8 cellular contexts compared by ENCODE assay signal in the genomic region with DNA sequence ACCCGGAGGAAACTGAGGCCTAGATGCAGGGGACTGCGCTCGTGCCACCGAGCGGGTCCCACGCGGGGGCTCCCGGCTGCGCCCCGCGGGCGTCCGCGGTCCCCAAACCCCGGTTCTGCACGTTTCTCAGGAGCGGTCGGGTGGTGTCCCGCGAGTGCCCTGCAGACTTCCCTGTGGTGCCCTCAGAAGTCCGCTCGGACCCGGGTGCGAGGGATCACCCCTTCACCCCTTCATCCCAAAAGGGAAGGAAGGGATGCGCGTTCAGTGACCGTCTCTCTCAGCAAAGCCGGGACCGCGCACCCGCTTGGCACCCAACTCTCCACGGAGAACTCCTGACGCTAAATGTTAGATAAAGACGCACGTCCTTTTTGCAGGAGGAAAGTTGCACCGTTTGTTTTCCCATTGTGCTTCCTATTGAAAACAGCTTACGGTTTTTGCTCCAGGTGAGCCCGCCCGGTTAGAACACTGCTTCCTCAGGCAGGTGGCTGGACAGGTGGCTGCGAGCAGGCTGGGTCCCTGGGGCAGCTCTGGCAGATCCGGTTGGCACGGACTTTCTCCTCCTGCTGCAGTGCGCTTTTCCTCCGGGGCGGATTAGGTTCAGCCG. TPM values are rescaled to one million over a fixed set of nuclear protein-coding genes. Genes with fewer than 3 reads are reported as not detected.
DNase-seq lines count a peak whose midpoint lies in the region; ATAC-seq and TF ChIP-seq lines count a peak whose summit lies in the region.

No MANE protein-coding gene starts in this region.

- H3K4me1 Mint-ChIP-seq in stimulated activated naive CD8-positive, alpha-beta T cell treated with anti-CD3 and anti-CD28 coated beads, Interleukin-15, Interleukin-2, amounts not matched to agents 100 ng/mL and 50 ng/mL, for 24 hours (ENCODE audit: low read depth): peaks cover 88% of the 10 kb centered on the region
- peaks cover 82% of the 10 kb centered on the region for H3K4me1 Mint-ChIP-seq in activated naive CD4-positive, alpha-beta T cell treated with anti-CD3 and anti-CD28 coated beads, Interleukin-2, amount 10 ng/mL, durations not matched to agents 7 days and 5 days

- intact Hi-C loops in gastrocnemius medialis (cut with DNase I; ENCODE audit: low total_unique reads): loop anchor here (2.0 to 10.0 kb wide), 2 partner anchors 88 to 210 kb away; partner anchors contain the start of gene USP40

- TF ChIP-seq POLR2A in gastrocnemius medialis (IDR thresholded peaks at IDR 0.05): no peak

- peak overlapping the region; percentile 90 for H3K4me3 Mint-ChIP-seq in stimulated activated naive CD8-positive, alpha-beta T cell treated with anti-CD3 and anti-CD28 coated beads, Interleukin-15, Interleukin-2, amounts not matched to agents 100 ng/mL and 50 ng/mL, for 24 hours
- H3K4me3 Mint-ChIP-seq in activated naive CD4-positive, alpha-beta T cell treated with anti-CD3 and anti-CD28 coated beads, Interleukin-2, amount 10 ng/mL, durations not matched to agents 7 days and 5 days: peak overlapping the region; percentile 81

- no peaks in the 10 kb centered on the region for H3K9me3 Mint-ChIP-seq in stimulated activated naive CD8-positive, alpha-beta T cell treated with anti-CD3 and anti-CD28 coated beads, Interleukin-15, Interleukin-2, amounts not matched to agents 100 ng/mL and 50 ng/mL, for 24 hours
- H3K9me3 Mint-ChIP-seq in activated naive CD4-positive, alpha-beta T cell treated with anti-CD3 and anti-CD28 coated beads, Interleukin-2, amount 10 ng/mL, durations not matched to agents 7 days and 5 days: no peaks in the 10 kb centered on the region

- ATAC-seq in stimulated activated naive CD8-positive, alpha-beta T cell treated with anti-CD3 and anti-CD28 coated beads, Interleukin-15, Interleukin-2, amounts not matched to agents 100 U/mL and 50 U/mL, for 24 hours: no peak
- peak in 1 of 2 donors; percentile 16 for ATAC-seq in gastrocnemius medialis
- ATAC-seq in HG03378 (IDR thresholded peaks at IDR 0.05; ENCODE audit: unreplicated experiment): no peak

- H3K27me3 ChIP-seq in KMS-11 (ENCODE audit: insufficient read depth, low read depth) (no peaks in the 10 kb centered on the region), gastrocnemius medialis (no peaks in the 10 kb centered on the region)

- peak overlapping the region; percentile 29; the same call in 1 of the 2 replicates for H3K9ac ChIP-seq in KMS-11

- DNase-seq in stimulated activated naive CD8-positive, alpha-beta T cell treated with anti-CD3 and anti-CD28 coated beads, Interleukin-15, Interleukin-2, amounts not matched to agents 100 U/mL and 50 U/mL, for 24 hours: no peak
- DNase-seq in activated naive CD4-positive, alpha-beta T cell treated with anti-CD3 and anti-CD28 coated beads, Interleukin-2, amount 10 ng/mL, durations not matched to agents 7 days and 5 days: peak; percentile 36
- DNase-seq in hepatic stellate cell (ENCODE audit: low spot score) (peak; percentile 42), gastrocnemius medialis (no peak), NCI-H524 treated with DMSO at 0.1 percent for 48 hours (lab: John Stamatoyannopoulos, UW) (no peak)

- H3K4me2 ChIP-seq in KMS-11: peak overlapping the region; percentile 72

- H3K4me1 ChIP-seq in KMS-11 (ENCODE audit: low read depth, poor library complexity, severe bottlenecking) (peaks cover 16% of the 10 kb centered on the region), gastrocnemius medialis (peaks cover 11 to 27% of the 10 kb centered on the region in 2 donors)

- CTCF ChIA-PET in activated naive CD4-positive, alpha-beta T cell treated with anti-CD3 and anti-CD28 coated beads, Interleukin-2, amount 10 ng/mL, durations not matched to agents 7 days and 5 days (lab: Charles Lee): interaction anchor here (1.4 to 1.8 kb wide), 2 partner anchors 23 to 24 kb away, joined by 4 to 11 read pairs; no protein-coding TSS in a partner anchor

- peak overlapping the region; percentile 59 for H3K27ac Mint-ChIP-seq in stimulated activated naive CD8-positive, alpha-beta T cell treated with anti-CD3 and anti-CD28 coated beads, Interleukin-15, Interleukin-2, amounts not matched to agents 100 ng/mL and 50 ng/mL, for 24 hours
- peak overlapping the region; percentile 13 for H3K27ac Mint-ChIP-seq in activated naive CD4-positive, alpha-beta T cell treated with anti-CD3 and anti-CD28 coated beads, Interleukin-2, amount 10 ng/mL, durations not matched to agents 7 days and 5 days

- no peak overlapping the region for H3K27ac ChIP-seq in KMS-11
- H3K27ac ChIP-seq in gastrocnemius medialis: peak overlapping the region in 1 of 4 donors; percentile 28

- H3K36me3 ChIP-seq in KMS-11 (ENCODE audit: insufficient read depth) (no peaks in the 10 kb centered on the region), gastrocnemius medialis (no peaks in the 10 kb centered on the region)

- peaks cover 21% of the 10 kb centered on the region; the same call in 1 of the 2 replicates for H3K79me2 ChIP-seq in KMS-11 (ENCODE audit: insufficient read depth, low read depth)

- peaks cover 47% of the 10 kb centered on the region for H3K36me3 Mint-ChIP-seq in stimulated activated naive CD8-positive, alpha-beta T cell treated with anti-CD3 and anti-CD28 coated beads, Interleukin-15, Interleukin-2, amounts not matched to agents 100 ng/mL and 50 ng/mL, for 24 hours (ENCODE audit: low read depth)
- H3K36me3 Mint-ChIP-seq in activated naive CD4-positive, alpha-beta T cell treated with anti-CD3 and anti-CD28 coated beads, Interleukin-2, amount 10 ng/mL, durations not matched to agents 7 days and 5 days: peaks cover 50% of the 10 kb centered on the region

- H3K9me3 ChIP-seq in gastrocnemius medialis: no peaks in the 10 kb centered on the region

- H3K27me3 Mint-ChIP-seq in stimulated activated naive CD8-positive, alpha-beta T cell treated with anti-CD3 and anti-CD28 coated beads, Interleukin-15, Interleukin-2, amounts not matched to agents 100 ng/mL and 50 ng/mL, for 24 hours: no peaks in the 10 kb centered on the region
- peaks cover 18% of the 10 kb centered on the region for H3K27me3 Mint-ChIP-seq in activated naive CD4-positive, alpha-beta T cell treated with anti-CD3 and anti-CD28 coated beads, Interleukin-2, amount 10 ng/mL, durations not matched to agents 7 days and 5 days

- in situ Hi-C loops in gastrocnemius medialis (cut with MboI; ENCODE audit: low sequenced_read_pairs in 4 of 4): loop anchor here in 1 of 4 donors (5.0 kb wide), 1 partner anchor 92 kb away; no protein-coding TSS in a partner anchor

- no peaks in the 10 kb centered on the region for H4K20me1 ChIP-seq in KMS-11 (ENCODE audit: insufficient read depth)

- H3K4me3 ChIP-seq in KMS-11 (IDR thresholded peaks at IDR 0.05; ENCODE audit: insufficient read depth, low read depth, low read length): no peak overlapping the region
- H3K4me3 ChIP-seq in gastrocnemius medialis: peak overlapping the region; percentile 64 to 74 (median 68)

- peak overlapping the region; percentile 11; the same call in 1 of the 2 replicates for H2AFZ ChIP-seq in KMS-11 (ENCODE audit: low read depth)

- TF ChIP-seq CTCF in KMS-11 (conservative IDR thresholded peaks at IDR 0.05; ENCODE audit: low read depth, low read length) (no peak), gastrocnemius medialis (IDR thresholded peaks at IDR 0.05 in 4 of 5, conservative IDR thresholded peaks at IDR 0.05 in 1 of 5) (no peak)

RNA-seq across cellular contexts. Expression of gene DGKD, which starts 0.8 kb away (rescaled TPM):
- total RNA-seq in gastrocnemius medialis: 10 to 100 TPM; 26.3 to 41.3 (median 30.4) TPM

RNA-seq across cellular contexts. Expression of gene SAG, which starts 47.5 kb away (rescaled TPM):
- total RNA-seq in gastrocnemius medialis: under 1 TPM in 1 of 4 donors, not detected in 3; 0.10 TPM

Comparison
In these comparisons a context has a peak if more than half of its experiments do, and no peak if none do; other contexts are left out.
1. DNase-seq: peak in activated naive CD4-positive, alpha-beta T cell treated with anti-CD3 and anti-CD28 coated beads, Interleukin-2, amount 10 ng/mL, durations not matched to agents 7 days and 5 days (single experiment) and hepatic stellate cell (single experiment); none in stimulated activated naive CD8-positive, alpha-beta T cell treated with anti-CD3 and anti-CD28 coated beads, Interleukin-15, Interleukin-2, amounts not matched to agents 100 U/mL and 50 U/mL, for 24 hours (single experiment), gastrocnemius medialis (0 of 2) and NCI-H524 treated with DMSO at 0.1 percent for 48 hours (single experiment).